8 cellular contexts compared by ENCODE assay signal in the genomic region with DNA sequence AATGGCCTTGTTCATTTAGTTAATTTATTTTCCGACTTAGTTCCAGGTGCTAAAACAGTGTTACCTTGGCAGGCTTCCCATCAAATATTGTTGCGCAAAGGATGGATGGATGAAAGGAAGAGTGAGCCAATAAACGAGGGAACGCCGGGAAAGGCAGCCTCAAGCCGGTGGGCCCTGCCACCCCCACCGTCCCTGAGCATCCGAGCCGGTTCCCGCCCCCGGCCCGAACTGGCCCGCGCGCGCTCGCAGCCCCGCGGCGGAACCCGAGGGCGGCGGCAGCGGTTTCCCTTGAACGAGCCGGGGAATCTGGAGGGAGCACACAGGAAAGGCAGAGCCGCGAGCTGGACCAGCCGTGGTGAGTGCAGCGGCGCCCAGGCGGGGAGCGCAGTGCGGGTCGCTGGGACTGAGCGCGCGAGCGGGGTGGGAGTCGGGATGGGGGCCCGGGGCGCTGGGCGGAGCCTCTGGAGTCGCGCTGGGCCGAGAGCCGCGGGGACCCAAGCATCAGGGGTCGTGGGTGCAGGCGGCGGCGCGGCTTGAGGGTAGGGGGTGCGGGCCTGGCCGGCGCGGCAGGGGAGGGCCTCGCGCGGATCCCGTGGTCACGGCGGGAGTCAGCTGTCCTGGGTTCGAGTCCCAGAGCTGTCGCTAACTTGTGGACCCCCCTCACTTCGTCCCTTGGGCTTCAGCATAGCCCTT. TPM values are rescaled to one million over a fixed set of nuclear protein-coding genes. Genes with fewer than 3 reads are reported as not detected.
A peak's percentile ranks its signal among the peaks of the same experiment; 100 is the strongest.
DNase-seq lines count a peak whose midpoint lies in the region; ATAC-seq and TF ChIP-seq lines count a peak whose summit lies in the region.

A gene with protein sequence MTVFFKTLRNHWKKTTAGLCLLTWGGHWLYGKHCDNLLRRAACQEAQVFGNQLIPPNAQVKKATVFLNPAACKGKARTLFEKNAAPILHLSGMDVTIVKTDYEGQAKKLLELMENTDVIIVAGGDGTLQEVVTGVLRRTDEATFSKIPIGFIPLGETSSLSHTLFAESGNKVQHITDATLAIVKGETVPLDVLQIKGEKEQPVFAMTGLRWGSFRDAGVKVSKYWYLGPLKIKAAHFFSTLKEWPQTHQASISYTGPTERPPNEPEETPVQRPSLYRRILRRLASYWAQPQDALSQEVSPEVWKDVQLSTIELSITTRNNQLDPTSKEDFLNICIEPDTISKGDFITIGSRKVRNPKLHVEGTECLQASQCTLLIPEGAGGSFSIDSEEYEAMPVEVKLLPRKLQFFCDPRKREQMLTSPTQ (plus strand): TSS at position 331 of the 693 bp plus-strand sequence. CDS start 4,057 bp downstream, outside the sequence.

- H3K9me3 Mint-ChIP-seq in activated B cell treated with CpG ODN at 0.5 μM for 24 hours = no peaks in the 10 kb centered on the region

- H3K4me1 Mint-ChIP-seq in activated B cell treated with CpG ODN at 0.5 μM for 24 hours = peaks cover 29% of the 10 kb centered on the region

- CTCF ChIA-PET in AG04449 (lab: Yijun Ruan, JAX) (interaction anchor here (1.2 to 4.5 kb wide), 3 partner anchors 17 to 99 kb away, joined by 4 to 38 read pairs (median 9); no protein-coding TSS in a partner anchor), activated B cell treated with CpG ODN at 0.5 μM for 24 hours (lab: Charles Lee) (no interaction called here)

- POLR2A ChIA-PET in AG04449 (lab: Yijun Ruan, JAX) = interaction anchor here (1.0 to 1.3 kb wide), 2 partner anchors 35 to 536 kb away, joined by 3 read pairs; partner anchors contain the start of gene MRPS33
- POLR2A ChIA-PET in activated B cell treated with CpG ODN at 0.5 μM for 24 hours (lab: Charles Lee) = interaction anchor here (1.2 to 2.3 kb wide), 4 partner anchors 11 to 536 kb away, joined by 5 to 18 read pairs (median 9); partner anchors contain the start of genes MRPS33 and SSBP1

- no peak for DNase-seq in AG04449 (ENCODE audit: low read depth, low spot score)
- peak; percentile 62 for DNase-seq in NCI-H2196 treated with DMSO at 0.1 percent for 48 hours (lab: John Stamatoyannopoulos, UW; ENCODE audit: unreplicated experiment)
- peak; percentile 69 for DNase-seq in activated B cell treated with CpG ODN at 0.5 μM for 24 hours
- peak; percentile 77 to 83 for DNase-seq in cardiac fibroblast (ENCODE audit: low read depth in 2 of 2)
- peak; percentile 72 for DNase-seq in iris pigment epithelial cell (ENCODE audit: low read depth)
- DNase-seq in stimulated activated CD4-positive, alpha-beta T cell treated with anti-CD3 and anti-CD28 coated beads, Interleukin-12 subunit alpha, Interleukin-12 subunit beta, amount 100 ng/mL, for 4 hours = peak; percentile 76

- intact Hi-C loops in activated B cell treated with CpG ODN at 0.5 μM for 24 hours (cut with micrococcal nuclease) = loop anchor here (1.0 to 5.0 kb wide), 3 partner anchors 101 to 537 kb away; partner anchors contain the start of genes MRPS33 and SSBP1

- H3K4me3 ChIP-seq in AG04449 (ENCODE audit: low read depth, low read length) (peak within 1 kb of the TSS; percentile 86), cardiac fibroblast (replicated peaks in 1 of 2; ENCODE audit: low read depth in 2 of 2, low read length in 2 of 2) (peak within 1 kb of the TSS; percentile 81 to 84)

- H3K4me3 Mint-ChIP-seq in activated B cell treated with CpG ODN at 0.5 μM for 24 hours = peak within 1 kb of the TSS; percentile 90

- no peaks in the 10 kb centered on the region for H3K27me3 Mint-ChIP-seq in activated B cell treated with CpG ODN at 0.5 μM for 24 hours

- ATAC-seq in GM18867 (IDR thresholded peaks at IDR 0.05; ENCODE audit: unreplicated experiment) (peak; percentile 93), HG03095 (IDR thresholded peaks at IDR 0.05; ENCODE audit: unreplicated experiment) (peak; percentile 94), activated B cell treated with CpG ODN at 0.5 μM for 24 hours (ENCODE audit: low read depth) (peak; percentile 94)

- peaks cover 11% of the 10 kb centered on the region for H3K36me3 Mint-ChIP-seq in activated B cell treated with CpG ODN at 0.5 μM for 24 hours (ENCODE audit: low read depth)

- H3K27ac Mint-ChIP-seq in activated B cell treated with CpG ODN at 0.5 μM for 24 hours = peak within 1 kb of the TSS; percentile 54

- TF ChIP-seq CTCF in AG04449 (IDR thresholded peaks at IDR 0.05; ENCODE audit: insufficient read depth, low read length, missing control alignments) (no peak), activated B cell treated with CpG ODN at 0.5 μM for 24 hours (IDR thresholded peaks at IDR 0.05) (no peak), cardiac fibroblast (IDR thresholded peaks at IDR 0.05; ENCODE audit: low read depth, low read length) (no peak)

RNA-seq across cellular contexts. Expression of the gene that starts here (rescaled TPM):
- 35.1 and 39.3 TPM in 2 replicates for total RNA-seq in activated B cell treated with CpG ODN at 0.5 μM for 24 hours
